In the genomic region with DNA sequence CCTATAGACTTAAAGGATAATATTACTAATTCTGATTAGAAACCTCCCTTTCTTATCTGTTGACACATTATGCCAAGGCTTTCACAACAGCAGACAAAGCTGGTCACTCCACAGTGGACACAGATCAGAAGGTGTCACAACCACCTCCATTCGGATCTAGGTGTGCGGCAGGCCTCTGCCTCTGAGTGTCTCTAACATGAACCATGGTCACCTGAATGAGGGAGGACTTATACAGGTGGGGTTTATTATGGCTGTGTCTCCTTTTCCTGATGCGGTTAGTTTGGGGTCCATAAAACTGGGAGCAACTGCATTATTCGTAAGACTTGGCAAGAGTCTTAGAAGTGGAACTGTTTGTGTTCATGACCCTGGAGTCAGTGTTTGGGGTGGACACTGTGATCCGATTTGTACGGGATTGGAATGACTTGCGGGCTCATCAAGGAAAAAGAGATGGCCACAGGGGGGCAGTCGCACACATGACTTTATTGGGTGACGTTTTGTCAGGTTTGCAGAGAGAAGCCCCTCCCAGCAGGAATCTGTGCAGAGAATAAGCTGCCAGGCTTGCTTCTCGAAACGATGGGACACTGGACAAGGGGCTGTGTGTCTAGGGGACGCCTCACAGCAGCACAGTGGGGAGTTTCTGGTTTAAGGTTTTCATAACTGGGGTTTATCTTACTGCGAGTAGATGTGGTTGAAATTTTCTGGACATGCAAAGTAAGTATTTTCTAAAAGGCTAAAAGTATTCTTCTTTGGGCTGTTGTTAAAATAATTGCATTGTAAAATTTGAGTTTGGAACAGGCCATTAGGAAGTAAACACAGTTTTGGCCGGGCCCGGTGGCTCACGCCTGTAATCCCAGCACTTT, we compare ENCODE assay signal across 8 cellular contexts.
DNase-seq lines count a peak whose midpoint lies in the region; ATAC-seq and TF ChIP-seq lines count a peak whose summit lies in the region.

No MANE protein-coding gene starts in this region.

- H3K9me3 ChIP-seq in neural progenitor cell (ENCODE audit: low read depth) (no peaks in the 10 kb centered on the region), stomach (no peaks in the 10 kb centered on the region)

- H4K20me1 ChIP-seq in neural progenitor cell (ENCODE audit: low read depth) = no peaks in the 10 kb centered on the region

- DNase-seq in DMS114 treated with DMSO at 0.1 percent for 48 hours (lab: John Stamatoyannopoulos, UW; ENCODE audit: unreplicated experiment) (peak; percentile 43), NCI-H82 treated with DMSO at 0.1 percent for 48 hours (lab: John Stamatoyannopoulos, UW; ENCODE audit: unreplicated experiment) (peak; percentile 37), activated T-cell treated with anti-CD3 and anti-CD28 coated beads for 24 hours (ENCODE audit: low read depth) (peak; percentile 40), fibroblast of peridontal ligament (ENCODE audit: extremely low read depth) (peak; percentile 15), neural progenitor cell (ENCODE audit: low spot score) (peak; percentile 87), stomach (peak; percentile 75)

- H3K9ac ChIP-seq in neural progenitor cell = no peak overlapping the region

- H3K79me2 ChIP-seq in neural progenitor cell (ENCODE audit: low read depth) = no peaks in the 10 kb centered on the region

- no peaks in the 10 kb centered on the region for H3K4me1 Mint-ChIP-seq in neural progenitor cell

- H3K27me3 Mint-ChIP-seq in neural progenitor cell (ENCODE audit: insufficient read depth, low read depth) = peaks cover 4% of the 10 kb centered on the region

- no peak overlapping the region for H3K27ac Mint-ChIP-seq in neural progenitor cell

- ATAC-seq in HG03159 (IDR thresholded peaks at IDR 0.05; ENCODE audit: unreplicated experiment) (peak; percentile 53), HG03175 (IDR thresholded peaks at IDR 0.05; ENCODE audit: unreplicated experiment) (no peak)

- TF ChIP-seq CTCF in neural progenitor cell (IDR thresholded peaks at IDR 0.05) (peak; percentile 75), stomach (IDR thresholded peaks at IDR 0.05) (peak in 4 of 7 experiments; percentile 48 to 56 (median 48))

- no peak overlapping the region for H3K4me2 ChIP-seq in neural progenitor cell

- H3K27ac ChIP-seq in neural progenitor cell (no peak overlapping the region), stomach (no peak overlapping the region)

- 22 to 28% (median 25%) methylated on average over 16 of the region's 16 CpGs for WGBS in stomach, 5 donors

- H3K36me3 ChIP-seq in neural progenitor cell (no peaks in the 10 kb centered on the region), stomach (no peaks in the 10 kb centered on the region)

- intact Hi-C loops in stomach (cut with DNase I; ENCODE audit: low total_unique reads) = no loop called here

- H3K36me3 Mint-ChIP-seq in neural progenitor cell = no peaks in the 10 kb centered on the region

- H3F3A ChIP-seq in neural progenitor cell (ENCODE audit: low read depth) = no peaks in the 10 kb centered on the region

- H3K4me1 ChIP-seq in neural progenitor cell = no peaks in the 10 kb centered on the region
- no peaks in the 10 kb centered on the region for H3K4me1 ChIP-seq in stomach

- peak overlapping the region; percentile 6 for H2AFZ ChIP-seq in neural progenitor cell (replicated peaks)

- H3K4me3 ChIP-seq in neural progenitor cell = no peak overlapping the region
- no peak overlapping the region for H3K4me3 ChIP-seq in stomach

- TF ChIP-seq POLR2A in stomach (IDR thresholded peaks at IDR 0.05) = no peak

- no peak overlapping the region for H3K4me3 Mint-ChIP-seq in neural progenitor cell

- no peaks in the 10 kb centered on the region for H3K9me3 Mint-ChIP-seq in neural progenitor cell

- TF ChIP-seq EP300 in stomach (IDR thresholded peaks at IDR 0.05) = no peak

- H3K27me3 ChIP-seq in neural progenitor cell = peaks cover 19% of the 10 kb centered on the region
- peaks cover 0 to 35% (median 3%) of the 10 kb centered on the region in 3 donors for H3K27me3 ChIP-seq in stomach

Comparison
In these comparisons a context has a peak if more than half of its experiments do, and no peak if none do; other contexts are left out.
1. DNase-seq: peak in every context shown above with its lines; median percentile 87 in neural progenitor cell; 75 in stomach; 43 in DMS114 treated with DMSO at 0.1 percent for 48 hours; 40 in activated T-cell treated with anti-CD3 and anti-CD28 coated beads for 24 hours; 37 in NCI-H82 treated with DMSO at 0.1 percent for 48 hours; 15 in fibroblast of peridontal ligament.